Comparison of ENCODE assay signal across 8 cellular contexts in the genomic region with DNA sequence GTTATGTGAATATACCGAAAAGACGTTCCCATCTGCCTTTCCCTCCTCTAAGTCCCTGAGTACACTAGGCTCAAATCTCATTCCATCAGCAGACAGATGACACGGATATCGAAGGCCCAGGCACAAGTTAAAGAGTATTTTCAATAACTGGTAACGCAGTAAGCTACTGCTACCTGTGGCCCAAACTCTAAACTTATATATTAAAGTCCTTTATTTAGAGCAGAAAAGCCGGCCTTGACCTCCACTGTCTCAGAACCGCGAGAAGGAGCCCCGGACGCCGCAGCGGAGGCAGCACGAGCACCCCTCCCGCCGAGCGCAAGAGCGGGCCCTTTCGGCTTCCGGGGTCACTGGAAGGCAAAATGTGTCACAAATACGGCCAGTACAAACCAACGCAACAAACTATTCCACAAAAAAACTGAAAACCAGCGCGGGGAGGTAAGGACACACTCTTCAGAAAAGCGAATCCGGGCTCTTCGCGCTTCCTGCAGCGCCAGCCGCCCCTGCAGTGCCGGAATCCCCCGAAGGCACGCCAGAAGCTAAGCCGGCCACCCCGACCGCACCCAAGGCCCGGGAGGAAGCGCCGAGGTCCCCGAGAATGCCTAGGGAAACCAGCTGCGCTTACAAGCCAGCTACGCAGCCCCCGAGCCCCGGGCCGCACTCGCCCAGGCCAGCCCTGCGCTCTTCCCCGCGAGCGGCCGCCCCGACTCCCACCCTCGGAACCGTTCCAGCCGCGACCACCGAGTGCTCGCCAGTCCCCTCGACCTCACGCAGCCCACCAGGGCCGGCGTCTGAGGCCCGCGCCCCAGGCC. TPM values are rescaled to one million over a fixed set of nuclear protein-coding genes. Genes with fewer than 3 reads are reported as not detected.
A peak's percentile ranks its signal among the peaks of the same experiment; 100 is the strongest.
DNase-seq lines count a peak whose midpoint lies in the region; ATAC-seq and TF ChIP-seq lines count a peak whose summit lies in the region.

No MANE protein-coding gene starts in this region.

- H3K9me3 Mint-ChIP-seq in CD4-positive, CD25-positive, alpha-beta regulatory T cell: no peaks in the 10 kb centered on the region

- peaks cover 84% of the 10 kb centered on the region for H3K4me1 ChIP-seq in CD4-positive, CD25-positive, alpha-beta regulatory T cell (ENCODE audit: control insufficient read depth, insufficient read depth, low read length, poor library complexity, severe bottlenecking)
- H3K4me1 ChIP-seq in HUES6 (ENCODE audit: control insufficient read depth, insufficient read depth, low read length) (peaks cover 55% of the 10 kb centered on the region), duodenal mucosa (ENCODE audit: control insufficient read depth in 1 of 2, insufficient read depth in 2 of 2, low read length in 2 of 2) (peaks cover 58 to 70% of the 10 kb centered on the region in 2 donors), mesodermal cell (ENCODE audit: control insufficient read depth, insufficient read depth, low read length, poor library complexity, severe bottlenecking) (peaks cover 51% of the 10 kb centered on the region)

- H3K4me1 Mint-ChIP-seq in CD4-positive, CD25-positive, alpha-beta regulatory T cell: peaks cover 32 to 80% (median 56%) of the 10 kb centered on the region in 4 donors

- 0 to 1% methylated on average over 39 to 56 of the region's 63 CpGs for whole genome bisulfite sequencing in mesodermal cell (ENCODE audit: insufficient coverage in 2 of 2), 2 experiments

- H3K4me3 ChIP-seq in CD4-positive, CD25-positive, alpha-beta regulatory T cell (ENCODE audit: low read depth, low read length): peak overlapping the region; percentile 99
- peak overlapping the region; percentile 76 for H3K4me3 ChIP-seq in HUES6 (ENCODE audit: low read depth, low read length)
- H3K4me3 ChIP-seq in WERI-Rb-1 (ENCODE audit: low read depth, low read length): peak overlapping the region; percentile 65
- peak overlapping the region; percentile 91 to 92 for H3K4me3 ChIP-seq in duodenal mucosa (ENCODE audit: low read depth in 1 of 2, low read length in 2 of 2)
- peak overlapping the region; percentile 71 for H3K4me3 ChIP-seq in mesodermal cell (ENCODE audit: extremely low read depth, insufficient read depth, low read length, poor library complexity, severe bottlenecking)

- no peaks in the 10 kb centered on the region for H3K36me3 Mint-ChIP-seq in CD4-positive, CD25-positive, alpha-beta regulatory T cell

- H3K36me3 ChIP-seq in CD4-positive, CD25-positive, alpha-beta regulatory T cell (ENCODE audit: control insufficient read depth, insufficient read depth, low read length): no peaks in the 10 kb centered on the region
- 0 out of 2 replicates have a peak, but pooled peaks cover 1% of the 10 kb centered on the region for H3K36me3 ChIP-seq in HUES6 (ENCODE audit: control insufficient read depth, insufficient read depth, low read length)
- H3K36me3 ChIP-seq in WERI-Rb-1: peaks cover 23% of the 10 kb centered on the region
- H3K36me3 ChIP-seq in duodenal mucosa (ENCODE audit: control insufficient read depth in 1 of 2, insufficient read depth in 2 of 2, low read length in 2 of 2): no peaks in the 10 kb centered on the region
- H3K36me3 ChIP-seq in mesodermal cell (ENCODE audit: control insufficient read depth, insufficient read depth, low read length): peaks cover 6% of the 10 kb centered on the region

- no peaks in the 10 kb centered on the region for H3K27me3 ChIP-seq in CD4-positive, CD25-positive, alpha-beta regulatory T cell (ENCODE audit: control insufficient read depth, insufficient read depth, low read length)
- H3K27me3 ChIP-seq in HUES6 (ENCODE audit: control insufficient read depth, insufficient read depth, low read length): no peaks in the 10 kb centered on the region
- no peaks in the 10 kb centered on the region for H3K27me3 ChIP-seq in WERI-Rb-1 (ENCODE audit: insufficient read depth, low read depth, severe bottlenecking)
- no peaks in the 10 kb centered on the region for H3K27me3 ChIP-seq in duodenal mucosa (ENCODE audit: control insufficient read depth in 1 of 2, insufficient read depth in 2 of 2, low read length in 2 of 2)

- H3K27ac Mint-ChIP-seq in CD4-positive, CD25-positive, alpha-beta regulatory T cell: peak overlapping the region; percentile 85 to 96 (median 90)

- peak; percentile 0 to 1 for ATAC-seq in CD4-positive, CD25-positive, alpha-beta regulatory T cell (ENCODE audit: low read depth in 2 of 2)
- peak; percentile 5 for ATAC-seq in GM21360 (IDR thresholded peaks at IDR 0.05; ENCODE audit: unreplicated experiment)

- TF ChIP-seq CTCF in WERI-Rb-1 (IDR thresholded peaks at IDR 0.05; ENCODE audit: low read depth, low read length): no peak

- no peaks in the 10 kb centered on the region for H3K9me3 ChIP-seq in CD4-positive, CD25-positive, alpha-beta regulatory T cell (ENCODE audit: control insufficient read depth in 2 of 2, low read length in 2 of 2)
- no peaks in the 10 kb centered on the region for H3K9me3 ChIP-seq in HUES6 (ENCODE audit: control insufficient read depth, insufficient read depth, low read depth, low read length)
- no peaks in the 10 kb centered on the region for H3K9me3 ChIP-seq in WERI-Rb-1 (ENCODE audit: severe bottlenecking)
- no peaks in the 10 kb centered on the region for H3K9me3 ChIP-seq in duodenal mucosa (ENCODE audit: control insufficient read depth in 1 of 2, low read length in 2 of 2)
- H3K9me3 ChIP-seq in mesodermal cell (ENCODE audit: control insufficient read depth, low read length): no peaks in the 10 kb centered on the region

- DNase-seq in CD4-positive, CD25-positive, alpha-beta regulatory T cell: peak; percentile 39 to 59 (median 51)
- DNase-seq in WERI-Rb-1: peak; percentile 35
- no peak for DNase-seq in foreskin melanocyte

- no peaks in the 10 kb centered on the region for H3K27me3 Mint-ChIP-seq in CD4-positive, CD25-positive, alpha-beta regulatory T cell

- peak overlapping the region; percentile 88 for H3K27ac ChIP-seq in CD4-positive, CD25-positive, alpha-beta regulatory T cell (ENCODE audit: insufficient read depth, low read length, poor library complexity, severe bottlenecking)
- H3K27ac ChIP-seq in HUES6 (ENCODE audit: low read depth, low read length): peak overlapping the region; percentile 97
- peak overlapping the region; percentile 97 for H3K27ac ChIP-seq in WERI-Rb-1
- peak overlapping the region; percentile 93 for H3K27ac ChIP-seq in duodenal mucosa (ENCODE audit: low read depth, low read length)
- peak overlapping the region; percentile 51 for H3K27ac ChIP-seq in mesodermal cell (ENCODE audit: low read depth, low read length, severe bottlenecking)
- H3K27ac ChIP-seq in temporal lobe (ENCODE audit: low read depth, low read length): peak overlapping the region; percentile 78

- peak overlapping the region; percentile 90 to 97 (median 94) for H3K4me3 Mint-ChIP-seq in CD4-positive, CD25-positive, alpha-beta regulatory T cell

- H3K9ac ChIP-seq in HUES6 (ENCODE audit: low read length) (peak overlapping the region; percentile 86), duodenal mucosa (ENCODE audit: low read depth in 1 of 2, low read length in 2 of 2) (peak overlapping the region; percentile 94 to 96)

RNA-seq across cellular contexts. Expression of a gene that starts 0.7 kb away (rescaled TPM):
- total RNA-seq in CD4-positive, CD25-positive, alpha-beta regulatory T cell: 80.8 TPM
- polyA plus RNA-seq in CD4-positive, CD25-positive, alpha-beta regulatory T cell: 10 to 100 TPM; 30.9 to 47.8 (median 38.2) TPM
- 26.9 TPM for polyA plus RNA-seq in mesodermal cell (2013, experiment 1 of 2)
- 24.4 TPM for polyA plus RNA-seq in mesodermal cell (2013, experiment 2 of 2)
- 32.2 TPM for total RNA-seq in temporal lobe

RNA-seq across cellular contexts. Expression of a gene that starts 12.3 kb away (rescaled TPM):
- 31.9 TPM for total RNA-seq in CD4-positive, CD25-positive, alpha-beta regulatory T cell
- 10 to 100 TPM; 15.5 to 19.9 (median 17.0) TPM for polyA plus RNA-seq in CD4-positive, CD25-positive, alpha-beta regulatory T cell
- polyA plus RNA-seq in mesodermal cell (2013, experiment 1 of 2): 33.1 TPM
- polyA plus RNA-seq in mesodermal cell (2013, experiment 2 of 2): 30.2 TPM
- 40.3 TPM for total RNA-seq in temporal lobe

RNA-seq across cellular contexts. Expression of a gene that starts 26.9 kb away (rescaled TPM):
- total RNA-seq in CD4-positive, CD25-positive, alpha-beta regulatory T cell: 4.1 TPM
- under 1 TPM in 3 of 4 donors, not detected in 1; 0.06 to 0.34 (median 0.32) TPM for polyA plus RNA-seq in CD4-positive, CD25-positive, alpha-beta regulatory T cell
- 12.6 TPM for polyA plus RNA-seq in mesodermal cell (2013, experiment 1 of 2)
- 10.0 TPM for polyA plus RNA-seq in mesodermal cell (2013, experiment 2 of 2)
- under 0.01 TPM for total RNA-seq in temporal lobe
